In the genomic region with DNA sequence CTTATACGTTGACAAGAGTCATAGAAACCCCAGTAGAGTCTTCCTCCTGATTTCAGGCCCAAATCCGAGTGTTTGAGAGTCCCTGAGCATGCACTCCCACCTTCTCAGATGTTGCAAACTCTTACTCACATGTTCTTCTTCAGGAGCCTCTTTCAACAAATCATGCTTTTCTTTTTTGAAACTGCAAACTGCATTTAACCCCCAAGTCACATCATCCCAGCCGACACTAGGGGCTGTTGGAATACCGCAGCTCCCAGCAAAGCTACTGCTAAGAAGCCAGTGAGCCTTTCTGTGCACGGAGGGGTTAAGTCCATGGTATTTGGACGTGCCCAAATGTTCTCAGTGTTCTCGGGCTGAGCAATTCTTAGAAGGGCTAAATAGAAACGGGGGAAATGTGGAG, we compare ENCODE assay signal across 9 cellular contexts.
DNase-seq lines count a peak whose midpoint lies in the region; ATAC-seq and TF ChIP-seq lines count a peak whose summit lies in the region.
"Had no signal": no experiment of that assay in that cellular context is flagged by ENCODE, and none has a peak within 500 bp of the region (broad histone marks: within the 10 kb centered on the region; RNA-seq: fewer than 3 reads in every experiment).

No MANE protein-coding gene starts in this region.

- no peaks in the 10 kb centered on the region for H3K9me3 ChIP-seq in SJCRH30 (replicated peaks)
- no peaks in the 10 kb centered on the region for H3K9me3 ChIP-seq in muscle layer of colon (ENCODE audit: low read length)
- no peaks in the 10 kb centered on the region for H3K9me3 ChIP-seq in upper lobe of right lung

- peak; percentile 35 for ATAC-seq in upper lobe of right lung

- H3K4me1 ChIP-seq in SJCRH30: peaks cover 25% of the 10 kb centered on the region
- H3K4me1 ChIP-seq in muscle layer of colon (ENCODE audit: insufficient read depth, low read length): peaks cover 16% of the 10 kb centered on the region
- peaks cover 18% of the 10 kb centered on the region for H3K4me1 ChIP-seq in upper lobe of right lung

- TF ChIP-seq CTCF in upper lobe of right lung (IDR thresholded peaks at IDR 0.05): no peak
- TF ChIP-seq CTCF in GM10266 (IDR thresholded peaks at IDR 0.05; ENCODE audit: control insufficient read depth, insufficient read depth, low read depth, missing control alignments): no peak

- H3K36me3 ChIP-seq in SJCRH30 (no peaks in the 10 kb centered on the region), muscle layer of colon (ENCODE audit: insufficient read depth, low read length) (no peaks in the 10 kb centered on the region), upper lobe of right lung (no peaks in the 10 kb centered on the region)

- intact Hi-C loops in upper lobe of right lung (cut with DNase I): no loop called here

- H3K9ac ChIP-seq in muscle layer of colon (ENCODE audit: low read length): peak overlapping the region; percentile 4

- peak overlapping the region; percentile 60 for H3K4me3 ChIP-seq in SJCRH30
- H3K4me3 ChIP-seq in muscle layer of colon (ENCODE audit: low read depth in 1 of 2, low read length in 2 of 2): peak overlapping the region; percentile 5 to 52
- no peak overlapping the region for H3K4me3 ChIP-seq in upper lobe of right lung

- H3K27ac ChIP-seq in SJCRH30 (peak overlapping the region; percentile 84), muscle layer of colon (ENCODE audit: low read depth, low read length) (peak overlapping the region; percentile 86), upper lobe of right lung (peak overlapping the region; percentile 67)
- H3K27ac ChIP-seq: HL-60 had no signal

- H3K27me3 ChIP-seq in SJCRH30: no peaks in the 10 kb centered on the region
- H3K27me3 ChIP-seq in muscle layer of colon (ENCODE audit: control insufficient read depth in 1 of 2, insufficient read depth in 2 of 2, low read length in 2 of 2): no peaks in the 10 kb centered on the region
- H3K27me3 ChIP-seq in upper lobe of right lung: no peaks in the 10 kb centered on the region

- DNase-seq in SJCRH30: peak; percentile 86 to 89
- peak; percentile 57 for DNase-seq in fibroblast of peridontal ligament (ENCODE audit: extremely low read depth)
- DNase-seq in upper lobe of right lung: no peak
- no peak for DNase-seq in NCI-H774 (lab: John Stamatoyannopoulos, UW)
- DNase-seq in AG08395 (ENCODE audit: low spot score): no peak
- DNase-seq in GM10266 (ENCODE audit: extremely low spot score): no peak
- DNase-seq: activated naive CD8-positive, alpha-beta T cell treated with anti-CD3 and anti-CD28 coated beads, Interleukin-2, amount 10 ng/mL, durations not matched to agents 7 days and 5 days had no signal

Comparison
In these comparisons a context has a peak if more than half of its experiments do, and no peak if none do; other contexts are left out.
1. DNase-seq: peak in SJCRH30 (2 of 2) and fibroblast of peridontal ligament (single experiment); none in upper lobe of right lung (single experiment), NCI-H774 (single experiment), AG08395 (single experiment) and GM10266 (single experiment).
2. Peak in every context shown above with its lines, with median percentiles within 50 percentile points of each other: H3K27ac ChIP-seq.